ENCODE assay signal across 11 cellular contexts in genomic region chr17:48194097-48194550, GRCh38.
A peak's percentile ranks its signal among the peaks of the same experiment; 100 is the strongest.
DNase-seq lines count a peak whose midpoint lies in the region; ATAC-seq, FAIRE-seq and TF ChIP-seq lines count a peak whose summit lies in the region.
"Had no signal": no experiment of that assay in that cellular context is flagged by ENCODE, and none has a peak within 500 bp of the region (broad histone marks: within the 10 kb centered on the region; RNA-seq: fewer than 3 reads in every experiment).

No MANE protein-coding gene starts in this region.

- no peak overlapping the region for H3K4me3 Mint-ChIP-seq in stimulated activated naive CD8-positive, alpha-beta T cell treated with anti-CD3 and anti-CD28 coated beads, Interleukin-15, amount 100 ng/mL, for 72 hours

- intact Hi-C loops in ascending aorta (cut with DNase I), result no loop called here

- H3K4me3 ChIP-seq in ascending aorta, result no peak overlapping the region
- H3K4me3 ChIP-seq: tibial nerve had no signal

- no peak for TF ChIP-seq POLR2A in GM12892 (IDR thresholded peaks at IDR 0.05; ENCODE audit: low read depth, low read length)

- no peaks in the 10 kb centered on the region for H3K9me3 Mint-ChIP-seq in stimulated activated naive CD8-positive, alpha-beta T cell treated with anti-CD3 and anti-CD28 coated beads, Interleukin-15, amount 100 ng/mL, for 72 hours

- no peaks in the 10 kb centered on the region for H3K27me3 Mint-ChIP-seq in stimulated activated naive CD8-positive, alpha-beta T cell treated with anti-CD3 and anti-CD28 coated beads, Interleukin-15, amount 100 ng/mL, for 72 hours

- no peak for TF ChIP-seq CTCF in ascending aorta (IDR thresholded peaks at IDR 0.05)

- no peaks in the 10 kb centered on the region for H3K4me1 ChIP-seq in ascending aorta
- H3K4me1 ChIP-seq: tibial nerve had no signal

- no peak for DNase-seq in stimulated activated naive CD8-positive, alpha-beta T cell treated with anti-CD3 and anti-CD28 coated beads, Interleukin-15, Interleukin-2, amounts not matched to agents 100 U/mL and 50 U/mL, for 24 hours
- DNase-seq in stimulated activated naive CD8-positive, alpha-beta T cell treated with anti-CD3 and anti-CD28 coated beads, Interleukin-15, amount 100 ng/mL, for 72 hours, result no peak
- peak; percentile 96 for DNase-seq in NCI-H345 treated with DMSO at 0.1 percent for 48 hours (lab: John Stamatoyannopoulos, UW; ENCODE audit: unreplicated experiment)
- DNase-seq in central memory CD4-positive, alpha-beta T cell, result peak; percentile 39
- DNase-seq in ascending aorta (ENCODE audit: low spot score in 2 of 2), result no peak
- no peak for DNase-seq in stimulated activated CD4-positive, alpha-beta T cell treated with anti-CD3 and anti-CD28 coated beads, Interleukin-2, amount 100 ng/mL, for 48 hours
- no peak for DNase-seq in GM12892 (ENCODE audit: insufficient read length)
- DNase-seq: amygdala, GF-D8 had no signal

- peak; percentile 65 for ATAC-seq in stimulated activated naive CD8-positive, alpha-beta T cell treated with anti-CD3 and anti-CD28 coated beads, Interleukin-15, Interleukin-2, amounts not matched to agents 100 U/mL and 50 U/mL, for 24 hours
- no peak for ATAC-seq in stimulated activated naive CD8-positive, alpha-beta T cell treated with anti-CD3 and anti-CD28 coated beads, Interleukin-15, amount 100 ng/mL, for 72 hours
- ATAC-seq in GM19351 (IDR thresholded peaks at IDR 0.05; ENCODE audit: unreplicated experiment), result no peak

- H3K36me3 ChIP-seq in ascending aorta, result no peaks in the 10 kb centered on the region
- H3K36me3 ChIP-seq: tibial nerve had no signal

- no peak overlapping the region for H3K27ac Mint-ChIP-seq in stimulated activated naive CD8-positive, alpha-beta T cell treated with anti-CD3 and anti-CD28 coated beads, Interleukin-15, amount 100 ng/mL, for 72 hours

- H3K27me3 ChIP-seq in ascending aorta, result no peaks in the 10 kb centered on the region

- H3K27ac ChIP-seq in ascending aorta, result no peak overlapping the region
- H3K27ac ChIP-seq: tibial nerve had no signal

- peaks cover 41% of the 10 kb centered on the region for H3K4me1 Mint-ChIP-seq in stimulated activated naive CD8-positive, alpha-beta T cell treated with anti-CD3 and anti-CD28 coated beads, Interleukin-15, amount 100 ng/mL, for 72 hours

- no peaks in the 10 kb centered on the region for H3K9me3 ChIP-seq in ascending aorta
- H3K9me3 ChIP-seq: tibial nerve had no signal

- FAIRE-seq in GM12892 (lab: Jason Lieb, UNC), result no peak

Comparison
In these comparisons a context has a peak if more than half of its experiments do, and no peak if none do; other contexts are left out.
1. DNase-seq: peak in NCI-H345 treated with DMSO at 0.1 percent for 48 hours (single experiment) and central memory CD4-positive, alpha-beta T cell (single experiment); none in stimulated activated naive CD8-positive, alpha-beta T cell treated with anti-CD3 and anti-CD28 coated beads, Interleukin-15, Interleukin-2, amounts not matched to agents 100 U/mL and 50 U/mL, for 24 hours (single experiment), stimulated activated naive CD8-positive, alpha-beta T cell treated with anti-CD3 and anti-CD28 coated beads, Interleukin-15, amount 100 ng/mL, for 72 hours (0 of 2), ascending aorta (0 of 2), stimulated activated CD4-positive, alpha-beta T cell treated with anti-CD3 and anti-CD28 coated beads, Interleukin-2, amount 100 ng/mL, for 48 hours (0 of 2) and GM12892 (single experiment).